In genomic region chr9:86406366-86406765, GRCh38 we compare ENCODE assay signal across 10 cellular contexts. TPM values are rescaled to one million over a fixed set of nuclear protein-coding genes. Genes with fewer than 3 reads are reported as not detected.
DNase-seq lines count a peak whose midpoint lies in the region; ATAC-seq and TF ChIP-seq lines count a peak whose summit lies in the region.
"Had no signal": no experiment of that assay in that cellular context is flagged by ENCODE, and none has a peak within 500 bp of the region (broad histone marks: within the 10 kb centered on the region; RNA-seq: fewer than 3 reads in every experiment).

No MANE protein-coding gene starts in this region.

- H3K9me3 Mint-ChIP-seq in chondrocyte (ENCODE audit: low read depth): no peaks in the 10 kb centered on the region
- no peaks in the 10 kb centered on the region for H3K9me3 Mint-ChIP-seq in activated CD8-positive, alpha-beta T cell treated with anti-CD3 and anti-CD28 coated beads, Interleukin-2, amount 10 ng/mL, durations not matched to agents 7 days and 5 days (ENCODE audit: insufficient read depth)

- peak overlapping the region; percentile 26 for H3K4me3 Mint-ChIP-seq in chondrocyte (ENCODE audit: unreplicated experiment)
- no peak overlapping the region for H3K4me3 Mint-ChIP-seq in activated CD8-positive, alpha-beta T cell treated with anti-CD3 and anti-CD28 coated beads, Interleukin-2, amount 10 ng/mL, durations not matched to agents 7 days and 5 days
- H3K4me3 Mint-ChIP-seq: naive thymus-derived CD4-positive, alpha-beta T cell had no signal

- H3K4me1 Mint-ChIP-seq in chondrocyte (ENCODE audit: low read depth): peaks cover 31% of the 10 kb centered on the region
- no peaks in the 10 kb centered on the region for H3K4me1 Mint-ChIP-seq in activated CD8-positive, alpha-beta T cell treated with anti-CD3 and anti-CD28 coated beads, Interleukin-2, amount 10 ng/mL, durations not matched to agents 7 days and 5 days (ENCODE audit: low read depth)

- 79 to 84% methylated on average over 4 of the region's 4 CpGs for WGBS in mesodermal cell (ENCODE audit: insufficient coverage in 2 of 2), 2 experiments

- POLR2A ChIA-PET in activated CD8-positive, alpha-beta T cell treated with anti-CD3 and anti-CD28 coated beads, Interleukin-2, amount 10 ng/mL, durations not matched to agents 7 days and 5 days (lab: Charles Lee): no interaction called here

- peaks cover 21% of the 10 kb centered on the region for H3K4me1 ChIP-seq in mesodermal cell (ENCODE audit: control insufficient read depth, insufficient read depth, low read length, poor library complexity, severe bottlenecking)

- no peak for TF ChIP-seq CTCF in chondrocyte (IDR thresholded peaks at IDR 0.05)

- H3K27ac ChIP-seq in mesodermal cell (ENCODE audit: low read depth, low read length, severe bottlenecking): peak overlapping the region; percentile 82

- no peak for ATAC-seq in GM18868 (IDR thresholded peaks at IDR 0.05; ENCODE audit: unreplicated experiment)
- ATAC-seq in activated CD8-positive, alpha-beta T cell treated with anti-CD3 and anti-CD28 coated beads, Interleukin-2, amount 10 ng/mL, durations not matched to agents 7 days and 5 days: no peak
- ATAC-seq: naive thymus-derived CD4-positive, alpha-beta T cell had no signal

- CTCF ChIA-PET in activated CD8-positive, alpha-beta T cell treated with anti-CD3 and anti-CD28 coated beads, Interleukin-2, amount 10 ng/mL, durations not matched to agents 7 days and 5 days (lab: Charles Lee): interaction anchor here (2.2 to 2.7 kb wide), 2 partner anchors 8 to 204 kb away, joined by 6 to 11 read pairs; no protein-coding TSS in a partner anchor

- H3K36me3 ChIP-seq in mesodermal cell (ENCODE audit: control insufficient read depth, insufficient read depth, low read length): no peaks in the 10 kb centered on the region

- H3K36me3 Mint-ChIP-seq in chondrocyte (ENCODE audit: low read depth): no peaks in the 10 kb centered on the region
- no peaks in the 10 kb centered on the region for H3K36me3 Mint-ChIP-seq in activated CD8-positive, alpha-beta T cell treated with anti-CD3 and anti-CD28 coated beads, Interleukin-2, amount 10 ng/mL, durations not matched to agents 7 days and 5 days (ENCODE audit: low read depth)
- H3K36me3 Mint-ChIP-seq: naive thymus-derived CD4-positive, alpha-beta T cell had no signal

- H3K27ac Mint-ChIP-seq in chondrocyte (ENCODE audit: unreplicated experiment): peak overlapping the region; percentile 86
- H3K27ac Mint-ChIP-seq in activated CD8-positive, alpha-beta T cell treated with anti-CD3 and anti-CD28 coated beads, Interleukin-2, amount 10 ng/mL, durations not matched to agents 7 days and 5 days: no peak overlapping the region
- H3K27ac Mint-ChIP-seq: naive thymus-derived CD4-positive, alpha-beta T cell had no signal

- H3K4me3 ChIP-seq in mesodermal cell (ENCODE audit: extremely low read depth, insufficient read depth, low read length, poor library complexity, severe bottlenecking): no peak overlapping the region

- DNase-seq in A172 (ENCODE audit: low spot score): peak; percentile 60
- peak; percentile 58 for DNase-seq in HT1080 (ENCODE audit: low read depth)
- DNase-seq in chondrocyte (ENCODE audit: low spot score): no peak
- DNase-seq in stimulated activated CD4-positive, alpha-beta T cell treated with anti-CD3 and anti-CD28 coated beads, Interleukin-12 subunit alpha, Interleukin-12 subunit beta, amount 100 ng/mL, for 4 hours: no peak
- DNase-seq in activated CD8-positive, alpha-beta T cell treated with anti-CD3 and anti-CD28 coated beads, Interleukin-2, amount 10 ng/mL, durations not matched to agents 7 days and 5 days: no peak
- DNase-seq in HK-2 (ENCODE audit: unreplicated experiment): no peak
- DNase-seq: COR-L47; naive thymus-derived CD4-positive, alpha-beta T cell had no signal

- H3K9me3 ChIP-seq in mesodermal cell (ENCODE audit: control insufficient read depth, low read length): no peaks in the 10 kb centered on the region

- H3K27me3 Mint-ChIP-seq in chondrocyte (ENCODE audit: low read depth): no peaks in the 10 kb centered on the region
- peaks cover 7% of the 10 kb centered on the region for H3K27me3 Mint-ChIP-seq in activated CD8-positive, alpha-beta T cell treated with anti-CD3 and anti-CD28 coated beads, Interleukin-2, amount 10 ng/mL, durations not matched to agents 7 days and 5 days (ENCODE audit: low read depth)

RNA-seq across cellular contexts. Expression of gene TUT7, which starts 52.2 kb away (rescaled TPM):
- 21.5 and 21.6 TPM in 2 replicates for total RNA-seq in A172 (2014; rRNA removed; shearing (Covaris generic))
- 11.5 and 12.8 TPM in 2 replicates for total RNA-seq in HT1080 (2014; rRNA removed; shearing (Covaris generic))
- polyA plus RNA-seq in HT1080 (2015; cell fraction: cytosol; rRNA removed): 12.7 and 14.7 TPM in 2 replicates
- polyA plus RNA-seq in HT1080 (2015; cell fraction: nucleus; rRNA removed): 34.5 and 41.0 TPM in 2 replicates
- 22.3 to 33.9 TPM (median 22.8 TPM) in 3 replicates for total RNA-seq in chondrocyte
- 18.7 TPM for polyA plus RNA-seq in mesodermal cell (2013, experiment 1 of 2)
- polyA plus RNA-seq in mesodermal cell (2013, experiment 2 of 2): 18.1 TPM
- 10 to 100 TPM; 30.8 to 32.3 TPM for total RNA-seq in activated CD8-positive, alpha-beta T cell treated with anti-CD3 and anti-CD28 coated beads, Interleukin-2, amount 10 ng/mL, durations not matched to agents 7 days and 5 days

Comparison
In these comparisons a context has a peak if more than half of its experiments do, and no peak if none do; other contexts are left out.
1. DNase-seq: peak in A172 (single experiment) and HT1080 (single experiment); none in chondrocyte (single experiment), stimulated activated CD4-positive, alpha-beta T cell treated with anti-CD3 and anti-CD28 coated beads, Interleukin-12 subunit alpha, Interleukin-12 subunit beta, amount 100 ng/mL, for 4 hours (single experiment), activated CD8-positive, alpha-beta T cell treated with anti-CD3 and anti-CD28 coated beads, Interleukin-2, amount 10 ng/mL, durations not matched to agents 7 days and 5 days (single experiment) and HK-2 (single experiment).